In the genomic region with DNA sequence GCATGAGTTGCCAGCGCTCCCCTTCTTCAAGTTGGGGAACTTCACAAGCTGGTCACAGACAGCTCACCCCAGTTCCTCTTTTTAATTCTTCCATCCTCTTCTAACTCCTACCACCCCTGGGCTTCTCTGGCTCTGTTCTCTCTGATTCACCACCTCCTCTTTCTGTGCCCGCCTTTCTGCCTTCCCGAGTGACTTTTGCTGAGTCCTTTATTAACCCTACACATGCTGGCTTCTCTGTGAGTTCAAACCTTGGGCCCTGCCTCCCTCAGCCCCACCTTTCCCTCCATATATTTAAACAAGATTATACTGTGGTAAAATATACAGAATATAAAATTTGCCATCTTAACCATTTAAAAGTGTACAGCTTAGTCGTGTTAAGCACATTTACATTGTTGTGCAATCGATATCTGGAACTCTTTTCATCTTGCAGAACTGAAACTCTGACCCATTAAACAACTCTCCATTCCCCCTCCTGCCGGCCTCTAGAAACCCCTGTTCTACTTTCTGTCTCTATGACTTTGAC, we compare ENCODE assay signal across 10 cellular contexts. TPM values are rescaled to one million over a fixed set of nuclear protein-coding genes. Genes with fewer than 3 reads are reported as not detected.
DNase-seq lines count a peak whose midpoint lies in the region; ATAC-seq, FAIRE-seq and TF ChIP-seq lines count a peak whose summit lies in the region.
"Had no signal": no experiment of that assay in that cellular context is flagged by ENCODE, and none has a peak within 500 bp of the region (broad histone marks: within the 10 kb centered on the region; RNA-seq: fewer than 3 reads in every experiment).

No MANE protein-coding gene starts in this region.

- H3K4me3 ChIP-seq in K562: no peak overlapping the region

- TF ChIP-seq POLR2A in K562 (conservative IDR thresholded peaks at IDR 0.05): no peak

- TF ChIP-seq RAD21 in K562 (CRISPR knock-in tag; conservative IDR thresholded peaks at IDR 0.05 in 1 of 2, IDR thresholded peaks at IDR 0.05 in 1 of 2): no peak

- WGBS in K562 (ENCODE audit: insufficient coverage, low coverage, missing lambda C conversion rate): 21% methylated on average over 6 of the region's 6 CpGs

- peaks cover 8 to 11% of the 10 kb centered on the region in 2 experiments; a peak in 4 of 5 replicates for H3K4me1 ChIP-seq in K562 (replicated peaks in 1 of 2; ENCODE audit: control insufficient read depth in 2 of 2, insufficient read depth in 2 of 2, low read length in 2 of 2)

- in situ Hi-C loops in K562 (cut with MboI): no loop called here

- TF ChIP-seq EP300 in K562 (IDR thresholded peaks at IDR 0.05; ENCODE audit: low read length): no peak

- 0 out of 6 replicates have a peak, but pooled peaks of 1 of the 3 experiments have one; percentile 5 for TF ChIP-seq CTCF in K562 (IDR thresholded peaks at IDR 0.05 in 2 of 3, conservative IDR thresholded peaks at IDR 0.05 in 1 of 3; ENCODE audit: insufficient read depth in 2 of 3, low read depth in 1 of 3, low read length in 3 of 3)

- no peak overlapping the region for H2AFZ ChIP-seq in K562 (ENCODE audit: low read depth, low read length)

- peak; percentile 78 for ATAC-seq in GM19438 (IDR thresholded peaks at IDR 0.05; ENCODE audit: low read depth, unreplicated experiment)
- ATAC-seq in HG03280 (IDR thresholded peaks at IDR 0.05; ENCODE audit: unreplicated experiment): peak; percentile 63
- no peak for ATAC-seq in K562
- no peak for ATAC-seq in SK-N-SH treated with all-trans-retinoic acid at 6 μM for 48 hours

- POLR2A ChIA-PET in K562 (lab: Yijun Ruan, JAX): interaction anchor here (1.7 kb wide), 1 partner anchor 32 kb away, joined by 4 read pairs; no protein-coding TSS in a partner anchor

- H3K9me1 ChIP-seq in K562 (ENCODE audit: control insufficient read depth, insufficient read depth, low read length): no peaks in the 10 kb centered on the region

- H3K9me3 ChIP-seq in K562 (replicated peaks; ENCODE audit: control insufficient read depth, insufficient read depth, low read depth, low read length): no peaks in the 10 kb centered on the region

- no peaks in the 10 kb centered on the region; a peak in 1 of 5 replicates for H3K27me3 ChIP-seq in K562 (ENCODE audit: control insufficient read depth in 2 of 2, insufficient read depth in 2 of 2, low read length in 2 of 2)

- no peaks in the 10 kb centered on the region for H3K79me2 ChIP-seq in K562 (ENCODE audit: control insufficient read depth, insufficient read depth, low read length)

- H3K9ac ChIP-seq in K562 (ENCODE audit: insufficient read depth in 1 of 2, low read depth in 2 of 2, low read length in 2 of 2): no peak overlapping the region

- intact Hi-C loops in K562 (cut with micrococcal nuclease): no loop called here

- no TSS peak for BruUV-seq in K562 (replicated peaks; lab: Mats Ljungman, UMichigan)

- CTCF ChIA-PET in K562 (lab: Yijun Ruan, JAX; ENCODE audit: low intra/inter-chr PET ratio): no interaction called here

- no peaks in the 10 kb centered on the region for H3K36me3 ChIP-seq in K562 (ENCODE audit: control insufficient read depth, insufficient read depth, low read length)

- no peak overlapping the region for H3K4me2 ChIP-seq in K562 (ENCODE audit: insufficient read depth, low read length)

- H4K20me1 ChIP-seq in K562 (replicated peaks; ENCODE audit: control insufficient read depth, insufficient read depth, low read length): no peaks in the 10 kb centered on the region

- no peak overlapping the region for H3K27ac ChIP-seq in K562 (ENCODE audit: extremely low read depth, low read depth, low read length)

- DNase-seq in AG08396 (ENCODE audit: low spot score) (peak; percentile 43), K562 (ENCODE audit: extremely low read depth in 1 of 4, low spot score in 3 of 4) (no peak), NCI-H2029 treated with DMSO at 0.1 percent for 48 hours (lab: John Stamatoyannopoulos, UW) (no peak)
- no peak for DNase-seq in activated CD4-positive, CD25-positive, alpha-beta regulatory T cell treated with anti-CD3 and anti-CD28 coated beads, Interleukin-2, amount 50 U/mL, for 72 hours
- no peak for DNase-seq in activated naive CD4-positive, alpha-beta T cell treated with Interleukin-2 at 50 U/mL for 16 hours
- DNase-seq: activated effector memory CD4-positive, alpha-beta T cell treated with Interleukin-2 at 50 U/mL for 16 hours had no signal

- FAIRE-seq in K562 (lab: Jason Lieb, UNC): no peak

TF ChIP-seq in K562, 482 proteins besides CTCF, POLR2A, EP300 and RAD21:
- TF ChIP-seq CEBPG (CRISPR knock-in tag; IDR thresholded peaks at IDR 0.05) (no peak), CEBPG (tag; conservative IDR thresholded peaks at IDR 0.05 in 1 of 2, IDR thresholded peaks at IDR 0.05 in 1 of 2) (peak; percentile 70 to 71), SPI1 (IDR thresholded peaks at IDR 0.05; ENCODE audit: borderline replicate concordance, low read depth, low read length) (peak; percentile 97), PRMT5 (CRISPR knock-in tag; IDR thresholded peaks at IDR 0.05) (no peak), CEBPB (tag; IDR thresholded peaks at IDR 0.05) (peak; percentile 73)
- TF ChIP-seq, protein P1, sequence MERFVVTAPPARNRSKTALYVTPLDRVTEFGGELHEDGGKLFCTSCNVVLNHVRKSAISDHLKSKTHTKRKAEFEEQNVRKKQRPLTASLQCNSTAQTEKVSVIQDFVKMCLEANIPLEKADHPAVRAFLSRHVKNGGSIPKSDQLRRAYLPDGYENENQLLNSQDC (CRISPR knock-in tag; IDR thresholded peaks at IDR 0.05): no peak

TF ChIP-seq in SK-N-SH treated with all-trans-retinoic acid at 6 μM for 48 hours, 23 proteins besides CTCF, POLR2A, EP300 and RAD21 (continues in another document):
- TF ChIP-seq TCF4 (CRISPR knock-in tag; IDR thresholded peaks at IDR 0.05; ENCODE audit: borderline replicate concordance) (no peak), SNAI2 (CRISPR knock-in tag; IDR thresholded peaks at IDR 0.05) (no peak), TOX (CRISPR knock-in tag; IDR thresholded peaks at IDR 0.05; ENCODE audit: borderline replicate concordance) (no peak), ZNF8 (CRISPR knock-in tag; IDR thresholded peaks at IDR 0.05) (no peak), PPARA (CRISPR knock-in tag; IDR thresholded peaks at IDR 0.05; ENCODE audit: borderline replicate concordance) (no peak)
- TF ChIP-seq, protein P2, sequence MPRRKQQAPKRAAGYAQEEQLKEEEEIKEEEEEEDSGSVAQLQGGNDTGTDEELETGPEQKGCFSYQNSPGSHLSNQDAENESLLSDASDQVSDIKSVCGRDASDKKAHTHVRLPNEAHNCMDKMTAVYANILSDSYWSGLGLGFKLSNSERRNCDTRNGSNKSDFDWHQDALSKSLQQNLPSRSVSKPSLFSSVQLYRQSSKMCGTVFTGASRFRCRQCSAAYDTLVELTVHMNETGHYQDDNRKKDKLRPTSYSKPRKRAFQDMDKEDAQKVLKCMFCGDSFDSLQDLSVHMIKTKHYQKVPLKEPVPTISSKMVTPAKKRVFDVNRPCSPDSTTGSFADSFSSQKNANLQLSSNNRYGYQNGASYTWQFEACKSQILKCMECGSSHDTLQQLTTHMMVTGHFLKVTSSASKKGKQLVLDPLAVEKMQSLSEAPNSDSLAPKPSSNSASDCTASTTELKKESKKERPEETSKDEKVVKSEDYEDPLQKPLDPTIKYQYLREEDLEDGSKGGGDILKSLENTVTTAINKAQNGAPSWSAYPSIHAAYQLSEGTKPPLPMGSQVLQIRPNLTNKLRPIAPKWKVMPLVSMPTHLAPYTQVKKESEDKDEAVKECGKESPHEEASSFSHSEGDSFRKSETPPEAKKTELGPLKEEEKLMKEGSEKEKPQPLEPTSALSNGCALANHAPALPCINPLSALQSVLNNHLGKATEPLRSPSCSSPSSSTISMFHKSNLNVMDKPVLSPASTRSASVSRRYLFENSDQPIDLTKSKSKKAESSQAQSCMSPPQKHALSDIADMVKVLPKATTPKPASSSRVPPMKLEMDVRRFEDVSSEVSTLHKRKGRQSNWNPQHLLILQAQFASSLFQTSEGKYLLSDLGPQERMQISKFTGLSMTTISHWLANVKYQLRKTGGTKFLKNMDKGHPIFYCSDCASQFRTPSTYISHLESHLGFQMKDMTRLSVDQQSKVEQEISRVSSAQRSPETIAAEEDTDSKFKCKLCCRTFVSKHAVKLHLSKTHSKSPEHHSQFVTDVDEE (CRISPR knock-in tag; IDR thresholded peaks at IDR 0.05): no peak
- TF ChIP-seq, protein P3, sequence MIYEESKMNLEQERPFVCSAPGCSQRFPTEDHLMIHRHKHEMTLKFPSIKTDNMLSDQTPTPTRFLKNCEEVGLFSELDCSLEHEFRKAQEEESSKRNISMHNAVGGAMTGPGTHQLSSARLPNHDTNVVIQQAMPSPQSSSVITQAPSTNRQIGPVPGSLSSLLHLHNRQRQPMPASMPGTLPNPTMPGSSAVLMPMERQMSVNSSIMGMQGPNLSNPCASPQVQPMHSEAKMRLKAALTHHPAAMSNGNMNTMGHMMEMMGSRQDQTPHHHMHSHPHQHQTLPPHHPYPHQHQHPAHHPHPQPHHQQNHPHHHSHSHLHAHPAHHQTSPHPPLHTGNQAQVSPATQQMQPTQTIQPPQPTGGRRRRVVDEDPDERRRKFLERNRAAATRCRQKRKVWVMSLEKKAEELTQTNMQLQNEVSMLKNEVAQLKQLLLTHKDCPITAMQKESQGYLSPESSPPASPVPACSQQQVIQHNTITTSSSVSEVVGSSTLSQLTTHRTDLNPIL (CRISPR knock-in tag; IDR thresholded peaks at IDR 0.05; ENCODE audit: low read depth): no peak

RNA-seq across cellular contexts. Expression of a gene that starts 32.0 kb away (rescaled TPM):
- total RNA-seq in K562 (2011; cell fraction: chromatin; rRNA removed; ENCODE audit: low replicate concordance): not detected in 2 replicates
- total RNA-seq in K562 (2011; cell fraction: nucleolus; rRNA removed): not detected in 2 replicates
- not detected in 2 replicates for total RNA-seq in K562 (2011; cell fraction: nucleoplasm; rRNA removed)
- not detected in 2 replicates for total RNA-seq in K562 (2014; rRNA removed)
- not detected in 2 replicates for total RNA-seq in K562 (2014; rRNA removed; fragmentation: Illumina TruSeq; extraction: Trizol)
- not detected in 2 replicates for total RNA-seq in K562 (2015; rRNA removed; fragmentation: Illumina TruSeq; extraction: Trizol)
- 0.07 TPM in 1 of 2 replicates, not detected in the other for total RNA-seq in K562 (2021)
- not detected in 2 replicates for polyA plus RNA-seq in K562 (2011; rRNA removed)
- not detected in 2 replicates for polyA plus RNA-seq in K562 (2011; cell fraction: cytosol; rRNA removed)
- polyA plus RNA-seq in K562 (2011; cell fraction: nucleus; rRNA removed): not detected in 2 replicates
- polyA plus RNA-seq in K562 (2012): 0.04 TPM in 1 of 2 replicates, not detected in the other
- polyA plus RNA-seq in K562 (2014; fragmentation: Illumina TruSeq; extraction: Trizol): not detected in 2 replicates
- not detected for polyA plus RNA-seq in K562 (2014; fragmentation: Nextera tagmentation; extraction: Ambion mirVana)
- not detected in 2 replicates for polyA plus RNA-seq in K562 (2014; rRNA removed)
- not detected in 2 replicates for polyA minus RNA-seq in K562 (2011; rRNA and poly(A)+ RNA removed)
- polyA minus RNA-seq in K562 (2011; cell fraction: cytosol; rRNA and poly(A)+ RNA removed): not detected in 2 replicates
- polyA minus RNA-seq in K562 (2011; cell fraction: nucleus; rRNA and poly(A)+ RNA removed): not detected in 2 replicates
- polyA plus RNA-seq: BJ had no signal

Comparison
In these comparisons a context has a peak if more than half of its experiments do, and no peak if none do; other contexts are left out.
1. ATAC-seq: peak in GM19438 (single experiment) and HG03280 (single experiment); none in K562 (single experiment) and SK-N-SH treated with all-trans-retinoic acid at 6 μM for 48 hours (single experiment).